ENCODE assay signal across 22 cellular contexts in the genomic region with DNA sequence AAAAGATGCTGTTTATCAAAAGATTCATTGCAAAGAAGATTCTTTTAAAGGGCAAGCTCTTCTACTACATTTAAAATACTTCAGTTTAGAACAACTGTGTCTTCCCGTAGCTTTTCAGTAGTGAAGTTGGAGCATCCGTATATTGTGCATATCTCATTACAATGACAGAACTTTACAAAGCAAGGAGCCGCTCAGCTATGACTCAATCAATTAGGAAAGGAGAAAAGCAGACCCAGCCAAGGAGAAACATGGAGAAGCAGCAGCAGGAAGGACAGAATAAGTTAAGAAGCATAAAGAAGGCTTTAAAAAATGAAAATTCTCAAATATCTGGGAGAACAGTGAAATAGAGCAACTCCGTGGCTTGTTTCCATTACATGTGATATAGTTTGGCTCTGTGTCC.
"Had no signal": no experiment of that assay in that cellular context is flagged by ENCODE, and none has a peak within 500 bp of the region (broad histone marks: within the 10 kb centered on the region; RNA-seq: fewer than 3 reads in every experiment).

No MANE protein-coding gene starts in this region.

- H3K4me1 Mint-ChIP-seq: nephron progenitor cell had no signal

- H3K36me3 ChIP-seq: tibial artery had no signal

- DNase-seq: activated CD4-positive, alpha-beta T cell treated with anti-CD3 and anti-CD28 coated beads, Interleukin-2, amount 10 ng/mL, durations not matched to agents 7 days and 5 days; activated CD8-positive, alpha-beta T cell treated with anti-CD3 and anti-CD28 coated beads, Interleukin-2, amount 10 ng/mL, durations not matched to agents 7 days and 5 days; activated gamma-delta T cell; activated T-cell treated with anti-CD3 and anti-CD28 coated beads, Interleukin-2, amount 50 U/mL, for 48 hours; effector CD8-positive, alpha-beta T cell; head of caudate nucleus; midbrain; nephron progenitor cell; nucleus accumbens; posterior cingulate gyrus; retina; stimulated activated CD4-positive, alpha-beta T cell treated with anti-CD3 and anti-CD28 coated beads, Interleukin-2, amount 100 ng/mL, for 24 hours; stimulated activated naive CD4-positive, alpha-beta T cell treated with Interleukin-2 at 50 U/mL for 16 hours; substantia nigra; T-helper 1 cell; T-helper 9 cell; tibial artery had no signal

- H3K27me3 ChIP-seq: tibial artery had no signal

- H3K27ac ChIP-seq: tibial artery had no signal

- H3K27ac Mint-ChIP-seq: activated CD4-positive, alpha-beta T cell treated with anti-CD3 and anti-CD28 coated beads, Interleukin-2, amount 10 ng/mL, durations not matched to agents 7 days and 5 days; activated CD8-positive, alpha-beta T cell treated with anti-CD3 and anti-CD28 coated beads, Interleukin-2, amount 10 ng/mL, durations not matched to agents 7 days and 5 days; activated naive CD4-positive, alpha-beta T cell treated with anti-CD3 and anti-CD28 coated beads, Interleukin-2, amount 50 U/mL, for 72 hours; dendritic cell treated with granulocyte-macrophage colony-stimulating factor and Interleukin-4, amounts not matched to agents 40 ng/mL and 50 ng/mL, for 4 days; nephron progenitor cell had no signal

- H3K4me3 ChIP-seq: lung, tibial artery had no signal

- H3K27me3 Mint-ChIP-seq: activated CD4-positive, alpha-beta T cell treated with anti-CD3 and anti-CD28 coated beads, Interleukin-2, amount 10 ng/mL, durations not matched to agents 7 days and 5 days had no signal

- H3K9me3 ChIP-seq: tibial artery had no signal

- H3K9me3 Mint-ChIP-seq: dendritic cell treated with granulocyte-macrophage colony-stimulating factor and Interleukin-4, amounts not matched to agents 40 ng/mL and 50 ng/mL, for 4 days had no signal

- H3K4me3 Mint-ChIP-seq: activated CD4-positive, alpha-beta T cell treated with anti-CD3 and anti-CD28 coated beads, Interleukin-2, amount 10 ng/mL, durations not matched to agents 7 days and 5 days; activated CD8-positive, alpha-beta T cell treated with anti-CD3 and anti-CD28 coated beads, Interleukin-2, amount 10 ng/mL, durations not matched to agents 7 days and 5 days; dendritic cell treated with granulocyte-macrophage colony-stimulating factor and Interleukin-4, amounts not matched to agents 40 ng/mL and 50 ng/mL, for 4 days; nephron progenitor cell had no signal

- ATAC-seq: activated CD8-positive, alpha-beta T cell treated with anti-CD3 and anti-CD28 coated beads, Interleukin-2, amount 10 ng/mL, durations not matched to agents 7 days and 5 days; activated naive CD4-positive, alpha-beta T cell treated with anti-CD3 and anti-CD28 coated beads, Interleukin-2, amount 50 U/mL, for 72 hours; esophagus mucosa; left lobe of liver had no signal

- H3K36me3 Mint-ChIP-seq: activated naive CD4-positive, alpha-beta T cell treated with anti-CD3 and anti-CD28 coated beads, Interleukin-2, amount 50 U/mL, for 72 hours had no signal
